In the genomic region with DNA sequence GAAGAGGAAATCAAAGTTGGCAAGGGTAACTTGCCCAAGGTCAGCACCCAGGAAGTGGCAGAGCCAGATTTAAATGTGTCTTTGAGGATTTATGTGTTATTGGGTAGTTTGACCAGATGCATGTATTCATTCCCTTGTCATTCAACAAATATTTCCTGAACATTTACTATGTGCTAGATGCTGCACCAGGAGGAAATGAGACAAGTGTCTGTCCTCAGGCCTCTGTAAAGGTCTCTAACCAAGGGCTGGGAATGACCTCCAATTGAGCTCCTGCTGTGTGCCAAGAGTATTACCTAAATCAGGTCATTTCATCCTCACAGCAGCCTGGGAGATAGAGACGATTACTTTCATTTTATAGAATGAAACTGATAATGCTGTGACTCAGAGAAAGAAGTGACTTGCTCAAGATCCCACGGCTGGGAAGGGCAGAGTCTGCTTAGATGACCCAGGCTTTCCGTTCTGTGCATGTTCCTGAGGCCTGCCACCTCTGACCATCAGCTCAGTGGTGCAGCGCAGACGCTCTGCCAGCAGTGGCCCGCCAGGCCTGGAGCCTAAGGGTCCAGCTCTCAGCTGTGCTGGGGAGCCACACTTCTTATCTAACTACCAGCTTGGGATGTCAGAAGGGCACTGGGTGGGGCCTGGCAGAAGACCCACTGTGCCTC, we compare ENCODE assay signal across 11 cellular contexts. TPM values are rescaled to one million over a fixed set of nuclear protein-coding genes. Genes with fewer than 3 reads are reported as not detected.
DNase-seq lines count a peak whose midpoint lies in the region; ATAC-seq and TF ChIP-seq lines count a peak whose summit lies in the region.
"Had no signal": no experiment of that assay in that cellular context is flagged by ENCODE, and none has a peak within 500 bp of the region (broad histone marks: within the 10 kb centered on the region; RNA-seq: fewer than 3 reads in every experiment).

No MANE protein-coding gene starts in this region.

- H3K27ac ChIP-seq in RWPE2 (ENCODE audit: poor library complexity, severe bottlenecking) (peak overlapping the region; percentile 12), endodermal cell (ENCODE audit: low read depth, low read length) (no peak overlapping the region)
- H3K27ac ChIP-seq: upper lobe of left lung had no signal

- H3K4me3 ChIP-seq in RWPE2 (ENCODE audit: severe bottlenecking), result no peak overlapping the region
- no peak overlapping the region for H3K4me3 ChIP-seq in endodermal cell (ENCODE audit: low read length)
- H3K4me3 ChIP-seq: upper lobe of left lung had no signal

- H3K4me1 ChIP-seq in RWPE2 (ENCODE audit: insufficient read depth, poor library complexity, severe bottlenecking) (peaks cover 5% of the 10 kb centered on the region), endodermal cell (ENCODE audit: control insufficient read depth, insufficient read depth, low read length) (no peaks in the 10 kb centered on the region)

- no peaks in the 10 kb centered on the region for H3K9me3 ChIP-seq in RWPE2 (ENCODE audit: severe bottlenecking)
- no peaks in the 10 kb centered on the region for H3K9me3 ChIP-seq in endodermal cell (ENCODE audit: control insufficient read depth, low read length)
- H3K9me3 ChIP-seq: upper lobe of left lung had no signal

- ATAC-seq in RWPE2 (ENCODE audit: low read depth), result no peak; the same call in 2 of the 3 replicates
- ATAC-seq in omental fat pad (ENCODE audit: low FRiP score), result no peak

- H3K4me3 Mint-ChIP-seq in endodermal cell, result no peak overlapping the region

- DNase-seq in activated CD8-positive, alpha-beta memory T cell treated with anti-CD3 and anti-CD28 coated beads for 24 hours, result peak; percentile 61
- DNase-seq in activated CD8-positive, alpha-beta memory T cell treated with anti-CD3 and anti-CD28 coated beads, Interleukin-2, amount 50 U/mL, for 4 hours, result no peak
- no peak for DNase-seq in RWPE2 (ENCODE audit: low spot score)
- DNase-seq in endodermal cell, result peak; percentile 37
- DNase-seq in stimulated activated CD8-positive, alpha-beta memory T cell treated with anti-CD3 and anti-CD28 coated beads, Interleukin-15, amount 100 ng/mL, for 48 hours (ENCODE audit: low read depth in 2 of 2), result peak; percentile 29 to 36
- DNase-seq in omental fat pad (ENCODE audit: low spot score), result no peak
- DNase-seq in kidney glomerular epithelial cell (lab: John Stamatoyannopoulos, UW), result no peak
- DNase-seq in germinal center (ENCODE audit: low spot score), result no peak
- DNase-seq: KBM-7 had no signal

- H3K27me3 ChIP-seq in RWPE2 (ENCODE audit: insufficient read depth, poor library complexity, severe bottlenecking) (no peaks in the 10 kb centered on the region), endodermal cell (ENCODE audit: control insufficient read depth, insufficient read depth, low read length, poor library complexity, severe bottlenecking) (peaks cover 20% of the 10 kb centered on the region)
- H3K27me3 ChIP-seq: upper lobe of left lung had no signal

- no peaks in the 10 kb centered on the region for H3K9me3 Mint-ChIP-seq in endodermal cell

- WGBS in endodermal cell (ENCODE audit: insufficient coverage in 1 of 2, insufficient read length in 1 of 2), 2 experiments, result 86 to 87% methylated on average over 2 to 6 of the region's 6 CpGs

- peaks cover 33% of the 10 kb centered on the region for H3K27me3 Mint-ChIP-seq in endodermal cell (ENCODE audit: insufficient read depth)

- TF ChIP-seq CTCF in RWPE2 (IDR thresholded peaks at IDR 0.05; ENCODE audit: poor library complexity, severe bottlenecking) (no peak), endodermal cell (conservative IDR thresholded peaks at IDR 0.05) (no peak), omental fat pad (IDR thresholded peaks at IDR 0.05) (no peak)

- H3K27ac Mint-ChIP-seq in endodermal cell, result no peak overlapping the region

- H3K4me1 Mint-ChIP-seq in endodermal cell, result no peaks in the 10 kb centered on the region

- no peak overlapping the region for H3K9ac ChIP-seq in endodermal cell (ENCODE audit: extremely low read depth, low read length, poor library complexity, severe bottlenecking)

- no peaks in the 10 kb centered on the region for H3K36me3 Mint-ChIP-seq in endodermal cell (ENCODE audit: low read depth)

- no peaks in the 10 kb centered on the region for H3K36me3 ChIP-seq in RWPE2 (ENCODE audit: low read depth)
- H3K36me3 ChIP-seq in endodermal cell (ENCODE audit: control insufficient read depth, insufficient read depth, low read length), result no peaks in the 10 kb centered on the region
- H3K36me3 ChIP-seq: upper lobe of left lung had no signal

RNA-seq across cellular contexts. Expression of a gene that starts 3.5 kb away (rescaled TPM):
- total RNA-seq in endodermal cell, result under 1 TPM; 0.44 to 0.53 TPM
- 0.11 TPM for polyA plus RNA-seq in endodermal cell (2013, experiment 1 of 2)
- not detected for polyA plus RNA-seq in endodermal cell (2013, experiment 2 of 2)
- total RNA-seq in omental fat pad, result 1 to 10 TPM in 2 of 4 donors, under 1 TPM in 1, not detected in 1; 0.88 to 1.7 (median 1.1) TPM
- polyA plus RNA-seq: AG04450 had no signal

RNA-seq across cellular contexts. Expression of a gene that starts 40.3 kb away (rescaled TPM):
- 1 to 10 TPM; 8.9 to 9.1 TPM for total RNA-seq in endodermal cell
- 8.7 TPM for polyA plus RNA-seq in endodermal cell (2013, experiment 1 of 2)
- polyA plus RNA-seq in endodermal cell (2013, experiment 2 of 2), result 7.0 TPM
- total RNA-seq in omental fat pad, result 1 to 10 TPM; 1.4 to 4.6 (median 2.0) TPM

Comparison
In these comparisons a context has a peak if more than half of its experiments do, and no peak if none do; other contexts are left out.
1. DNase-seq: peak in activated CD8-positive, alpha-beta memory T cell treated with anti-CD3 and anti-CD28 coated beads for 24 hours (single experiment), endodermal cell (single experiment) and stimulated activated CD8-positive, alpha-beta memory T cell treated with anti-CD3 and anti-CD28 coated beads, Interleukin-15, amount 100 ng/mL, for 48 hours (2 of 2); none in activated CD8-positive, alpha-beta memory T cell treated with anti-CD3 and anti-CD28 coated beads, Interleukin-2, amount 50 U/mL, for 4 hours (single experiment), RWPE2 (single experiment), omental fat pad (single experiment), kidney glomerular epithelial cell (single experiment) and germinal center (single experiment).